In the genomic region with DNA sequence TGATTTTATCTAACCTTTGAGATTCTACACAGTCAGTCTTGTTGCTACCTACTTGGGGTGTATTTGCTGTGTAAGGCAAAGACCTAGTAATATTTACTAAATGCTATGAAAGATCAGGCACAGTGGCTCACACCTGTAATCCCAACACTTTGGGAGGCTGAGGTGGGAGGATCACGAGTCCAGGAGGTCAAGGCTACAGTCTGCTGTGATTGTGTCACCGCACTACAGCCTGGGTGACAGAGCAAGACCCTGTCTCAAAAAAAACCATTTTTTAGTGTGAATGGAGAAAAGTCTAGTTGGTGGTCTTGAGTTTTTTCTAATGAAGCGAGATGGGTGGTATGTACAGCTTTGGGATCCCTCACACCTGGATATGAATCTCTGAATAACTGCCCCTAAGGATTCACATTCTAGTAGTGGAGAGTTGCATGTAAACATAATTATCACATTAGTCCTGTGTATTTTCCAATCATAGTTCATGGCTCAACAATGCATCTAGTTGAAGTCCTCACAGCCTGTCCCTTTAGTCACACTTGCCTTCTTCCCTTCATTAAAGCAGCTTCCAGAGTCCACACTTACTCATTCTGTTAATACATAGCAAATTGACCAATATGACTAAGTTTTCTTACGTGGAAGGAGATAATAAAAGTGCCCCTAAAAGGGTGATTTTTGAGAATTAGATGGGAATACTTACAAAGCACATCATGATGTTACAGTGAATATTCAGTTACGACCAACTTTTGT, we compare ENCODE assay signal across 14 cellular contexts. TPM values are rescaled to one million over a fixed set of nuclear protein-coding genes. Genes with fewer than 3 reads are reported as not detected.
DNase-seq lines count a peak whose midpoint lies in the region; ATAC-seq, FAIRE-seq and TF ChIP-seq lines count a peak whose summit lies in the region.
"Had no signal": no experiment of that assay in that cellular context is flagged by ENCODE, and none has a peak within 500 bp of the region (broad histone marks: within the 10 kb centered on the region; RNA-seq: fewer than 3 reads in every experiment).

No MANE protein-coding gene starts in this region.

- peak overlapping the region; percentile 60; the same call in 1 of the 3 replicates for H3K27ac ChIP-seq in K562 (ENCODE audit: extremely low read depth, low read depth, low read length)
- peak overlapping the region; percentile 10 for H3K27ac ChIP-seq in smooth muscle cell (ENCODE audit: low read depth)
- H3K27ac ChIP-seq: gastroesophageal sphincter had no signal

- H3K79me2 ChIP-seq in K562 (ENCODE audit: control insufficient read depth, insufficient read depth, low read length): peaks cover 21% of the 10 kb centered on the region
- H3K79me2 ChIP-seq in smooth muscle cell (ENCODE audit: low read depth): peaks cover 27% of the 10 kb centered on the region

- TF ChIP-seq EP300 in K562 (IDR thresholded peaks at IDR 0.05; ENCODE audit: low read length): no peak

- H3K36me3 Mint-ChIP-seq in activated naive CD4-positive, alpha-beta T cell treated with anti-CD3 and anti-CD28 coated beads for 36 hours (ENCODE audit: low read depth): peaks cover 56% of the 10 kb centered on the region
- H3K36me3 Mint-ChIP-seq in activated naive CD4-positive, alpha-beta T cell treated with anti-CD3 and anti-CD28 coated beads, Interleukin-2, amount 10 ng/mL, durations not matched to agents 7 days and 5 days: peaks cover 59% of the 10 kb centered on the region
- H3K36me3 Mint-ChIP-seq in type B pancreatic cell: peaks cover 40% of the 10 kb centered on the region

- H3K27me3 ChIP-seq in K562 (ENCODE audit: control insufficient read depth in 2 of 2, insufficient read depth in 2 of 2, low read length in 2 of 2): no peaks in the 10 kb centered on the region
- H3K27me3 ChIP-seq in smooth muscle cell (ENCODE audit: low read depth): no peaks in the 10 kb centered on the region
- H3K27me3 ChIP-seq: gastroesophageal sphincter had no signal

- ATAC-seq in K562: peak; percentile 23
- ATAC-seq: gastroesophageal sphincter had no signal

- H3K4me3 Mint-ChIP-seq in activated naive CD4-positive, alpha-beta T cell treated with anti-CD3 and anti-CD28 coated beads for 36 hours: no peak overlapping the region
- no peak overlapping the region for H3K4me3 Mint-ChIP-seq in activated naive CD4-positive, alpha-beta T cell treated with anti-CD3 and anti-CD28 coated beads, Interleukin-2, amount 10 ng/mL, durations not matched to agents 7 days and 5 days
- H3K4me3 Mint-ChIP-seq in type B pancreatic cell: no peak overlapping the region

- TF ChIP-seq POLR2A in K562 (conservative IDR thresholded peaks at IDR 0.05): no peak; the same call in 1 of the 2 replicates

- H3F3A ChIP-seq in smooth muscle cell (ENCODE audit: low read depth): peaks cover 41% of the 10 kb centered on the region

- H3K4me3 ChIP-seq in K562 (no peak overlapping the region), smooth muscle cell (no peak overlapping the region)
- H3K4me3 ChIP-seq: gastroesophageal sphincter had no signal

- intact Hi-C loops in activated naive CD4-positive, alpha-beta T cell treated with anti-CD3 and anti-CD28 coated beads for 36 hours (cut with micrococcal nuclease): loop anchor here (1.0 kb wide), 1 partner anchor 189 kb away; no protein-coding TSS in a partner anchor
- intact Hi-C loops in K562 (cut with micrococcal nuclease): no loop called here

- H2AFZ ChIP-seq in K562 (ENCODE audit: low read depth, low read length) (no peak overlapping the region), smooth muscle cell (ENCODE audit: low read depth) (no peak overlapping the region)

- in situ Hi-C loops in K562 (cut with MboI): no loop called here

- BruUV-seq in K562 (replicated peaks; lab: Mats Ljungman, UMichigan): no TSS peak

- H3K4me1 ChIP-seq in K562 (replicated peaks in 1 of 2; ENCODE audit: control insufficient read depth in 2 of 2, insufficient read depth in 2 of 2, low read length in 2 of 2): peaks cover 0 to 7% of the 10 kb centered on the region in 2 experiments; a peak in 4 of 5 replicates
- H3K4me1 ChIP-seq in smooth muscle cell (ENCODE audit: low read depth): peaks cover 2% of the 10 kb centered on the region

- WGBS in K562 (ENCODE audit: insufficient coverage, low coverage, missing lambda C conversion rate): 73% methylated on average over 5 of the region's 5 CpGs
- WGBS in smooth muscle cell (ENCODE audit: low lambda C conversion rate): 92% methylated on average over 5 of the region's 5 CpGs

- H3K27me3 Mint-ChIP-seq in activated naive CD4-positive, alpha-beta T cell treated with anti-CD3 and anti-CD28 coated beads for 36 hours (ENCODE audit: low read depth): no peaks in the 10 kb centered on the region
- no peaks in the 10 kb centered on the region for H3K27me3 Mint-ChIP-seq in activated naive CD4-positive, alpha-beta T cell treated with anti-CD3 and anti-CD28 coated beads, Interleukin-2, amount 10 ng/mL, durations not matched to agents 7 days and 5 days
- no peaks in the 10 kb centered on the region for H3K27me3 Mint-ChIP-seq in type B pancreatic cell

- H3K9ac ChIP-seq in K562 (ENCODE audit: insufficient read depth in 1 of 2, low read depth in 2 of 2, low read length in 2 of 2): no peak overlapping the region
- no peak overlapping the region for H3K9ac ChIP-seq in smooth muscle cell (ENCODE audit: low read depth)

- peak overlapping the region; percentile 50 for H3K27ac Mint-ChIP-seq in activated naive CD4-positive, alpha-beta T cell treated with anti-CD3 and anti-CD28 coated beads for 36 hours
- H3K27ac Mint-ChIP-seq in activated naive CD4-positive, alpha-beta T cell treated with anti-CD3 and anti-CD28 coated beads, Interleukin-2, amount 10 ng/mL, durations not matched to agents 7 days and 5 days: no peak overlapping the region
- no peak overlapping the region for H3K27ac Mint-ChIP-seq in type B pancreatic cell

- no peak for DNase-seq in activated naive CD4-positive, alpha-beta T cell treated with anti-CD3 and anti-CD28 coated beads for 36 hours
- DNase-seq in activated naive CD4-positive, alpha-beta T cell treated with anti-CD3 and anti-CD28 coated beads, Interleukin-2, amount 10 ng/mL, durations not matched to agents 7 days and 5 days: no peak
- DNase-seq in NAMALWA (ENCODE audit: low spot score): peak; percentile 27
- DNase-seq in K562 (ENCODE audit: extremely low read depth in 1 of 4, low spot score in 3 of 4): no peak
- no peak for DNase-seq in smooth muscle cell (lab: John Stamatoyannopoulos, UW; ENCODE audit: unreplicated experiment)
- no peak for DNase-seq in amygdala (lab: John Stamatoyannopoulos, UW)
- no peak for DNase-seq in type B pancreatic cell (ENCODE audit: extremely low spot score, unreplicated experiment)
- DNase-seq in NCI-H526 (lab: John Stamatoyannopoulos, UW): no peak
- DNase-seq: activated CD4-positive, CD25-positive, alpha-beta regulatory T cell treated with anti-CD3 and anti-CD28 coated beads, Interleukin-2, amount 50 U/mL, for 72 hours; NCI-H1048; SHP77 treated with DMSO at 0.1 percent for 48 hours; stimulated activated CD4-positive, alpha-beta T cell treated with anti-CD3 and anti-CD28 coated beads, Interleukin-15, amount 100 ng/mL, for 24 hours had no signal

- no peak for FAIRE-seq in K562 (lab: Jason Lieb, UNC)
- FAIRE-seq: keratinocyte had no signal

- H4K20me1 ChIP-seq in K562 (replicated peaks; ENCODE audit: control insufficient read depth, insufficient read depth, low read length): peaks cover 11% of the 10 kb centered on the region; the same call in 1 of the 2 replicates
- H4K20me1 ChIP-seq in smooth muscle cell (ENCODE audit: low read depth): peaks cover 82% of the 10 kb centered on the region

- no peak overlapping the region for H3K4me2 ChIP-seq in K562 (ENCODE audit: insufficient read depth, low read length)
- H3K4me2 ChIP-seq in smooth muscle cell: no peak overlapping the region

- H3K9me3 Mint-ChIP-seq in activated naive CD4-positive, alpha-beta T cell treated with anti-CD3 and anti-CD28 coated beads for 36 hours: no peaks in the 10 kb centered on the region
- no peaks in the 10 kb centered on the region for H3K9me3 Mint-ChIP-seq in activated naive CD4-positive, alpha-beta T cell treated with anti-CD3 and anti-CD28 coated beads, Interleukin-2, amount 10 ng/mL, durations not matched to agents 7 days and 5 days
- no peaks in the 10 kb centered on the region for H3K9me3 Mint-ChIP-seq in type B pancreatic cell

- no peaks in the 10 kb centered on the region for H3K9me1 ChIP-seq in K562 (ENCODE audit: control insufficient read depth, insufficient read depth, low read length)

- POLR2A ChIA-PET in K562 (lab: Yijun Ruan, JAX): interaction anchor here (0.5 to 1.2 kb wide), 4 partner anchors 12 to 90 kb away, joined by 3 to 4 read pairs (median 3); a partner anchor contains a TSS

- H3K36me3 ChIP-seq in K562 (ENCODE audit: control insufficient read depth, insufficient read depth, low read length) (peaks cover 56% of the 10 kb centered on the region), smooth muscle cell (ENCODE audit: low read depth) (peaks cover 11% of the 10 kb centered on the region)

- H3K9me3 ChIP-seq in K562 (replicated peaks; ENCODE audit: control insufficient read depth, insufficient read depth, low read depth, low read length) (no peaks in the 10 kb centered on the region), smooth muscle cell (replicated peaks; ENCODE audit: low read depth) (no peaks in the 10 kb centered on the region)
- H3K9me3 ChIP-seq: gastroesophageal sphincter had no signal

- TF ChIP-seq RAD21 in K562 (CRISPR knock-in tag; conservative IDR thresholded peaks at IDR 0.05 in 1 of 2, IDR thresholded peaks at IDR 0.05 in 1 of 2): no peak

- TF ChIP-seq CTCF in K562 (IDR thresholded peaks at IDR 0.05 in 2 of 3, conservative IDR thresholded peaks at IDR 0.05 in 1 of 3; ENCODE audit: insufficient read depth in 2 of 3, low read depth in 1 of 3, low read length in 3 of 3) (no peak), smooth muscle cell (IDR thresholded peaks at IDR 0.05; ENCODE audit: borderline replicate concordance, insufficient read depth, poor library complexity, severe bottlenecking) (no peak), type B pancreatic cell (conservative IDR thresholded peaks at IDR 0.05) (no peak)

- CTCF ChIA-PET in activated naive CD4-positive, alpha-beta T cell treated with anti-CD3 and anti-CD28 coated beads for 36 hours (lab: Charles Lee): interaction anchor here (0.5 to 1.0 kb wide), 3 partner anchors 13 to 335 kb away, joined by 3 to 6 read pairs (median 4); no protein-coding TSS in a partner anchor
- CTCF ChIA-PET in activated naive CD4-positive, alpha-beta T cell treated with anti-CD3 and anti-CD28 coated beads, Interleukin-2, amount 10 ng/mL, durations not matched to agents 7 days and 5 days (lab: Charles Lee): no interaction called here
- CTCF ChIA-PET in K562 (lab: Yijun Ruan, JAX; ENCODE audit: low intra/inter-chr PET ratio): no interaction called here

- H3K4me1 Mint-ChIP-seq in activated naive CD4-positive, alpha-beta T cell treated with anti-CD3 and anti-CD28 coated beads for 36 hours (ENCODE audit: low read depth): peaks cover 58% of the 10 kb centered on the region
- peaks cover 45% of the 10 kb centered on the region for H3K4me1 Mint-ChIP-seq in activated naive CD4-positive, alpha-beta T cell treated with anti-CD3 and anti-CD28 coated beads, Interleukin-2, amount 10 ng/mL, durations not matched to agents 7 days and 5 days
- H3K4me1 Mint-ChIP-seq in type B pancreatic cell (ENCODE audit: unreplicated experiment): peaks cover 10% of the 10 kb centered on the region

RNA-seq across cellular contexts. Expression of a gene that starts 7.4 kb away (rescaled TPM):
- 1,000 to 10,000 TPM; 1,766 to 1,839 TPM for total RNA-seq in activated naive CD4-positive, alpha-beta T cell treated with anti-CD3 and anti-CD28 coated beads for 36 hours
- total RNA-seq in K562 (2011; cell fraction: chromatin; rRNA removed; ENCODE audit: low replicate concordance): 116 and 190 TPM in 2 replicates
- 265 and 279 TPM in 2 replicates for total RNA-seq in K562 (2011; cell fraction: nucleolus; rRNA removed)
- 405 and 605 TPM in 2 replicates for total RNA-seq in K562 (2011; cell fraction: nucleoplasm; rRNA removed)
- total RNA-seq in K562 (2014; rRNA removed) (622 and 852 TPM in 2 replicates), K562 (2014; rRNA removed; fragmentation: Illumina TruSeq; extraction: Trizol) (2,222 and 2,441 TPM in 2 replicates), K562 (2015; rRNA removed; fragmentation: Illumina TruSeq; extraction: Trizol) (2,046 and 2,206 TPM in 2 replicates), K562 (2021) (934 and 1,064 TPM in 2 replicates), smooth muscle cell (1,167 and 1,191 TPM in 2 replicates), type B pancreatic cell (ENCODE audit: low replicate concordance) (949 and 1,036 TPM in 2 replicates)
- polyA plus RNA-seq in K562 (2011; rRNA removed) (1,361 and 1,676 TPM in 2 replicates), K562 (2014; fragmentation: Illumina TruSeq; extraction: Trizol) (1,618 and 2,053 TPM in 2 replicates), K562 (2014; fragmentation: Nextera tagmentation; extraction: Ambion mirVana) (1,000 to 10,000 TPM; 3,327 to 4,203 TPM), K562 (2014; rRNA removed) (1,075 and 1,122 TPM in 2 replicates), smooth muscle cell (361 and 374 TPM in 2 replicates)
- 259 and 574 TPM in 2 replicates for polyA plus RNA-seq in K562 (2011; cell fraction: cytosol; rRNA removed)
- polyA plus RNA-seq in K562 (2011; cell fraction: nucleus; rRNA removed): 235 and 462 TPM in 2 replicates
- 1,432 and 2,024 TPM in 2 replicates for polyA plus RNA-seq in K562 (2012)
- polyA minus RNA-seq in K562 (2011; rRNA and poly(A)+ RNA removed): 292 and 325 TPM in 2 replicates
- polyA minus RNA-seq in K562 (2011; cell fraction: cytosol; rRNA and poly(A)+ RNA removed): 160 and 201 TPM in 2 replicates
- polyA minus RNA-seq in K562 (2011; cell fraction: nucleus; rRNA and poly(A)+ RNA removed): 137 and 395 TPM in 2 replicates

RNA-seq across cellular contexts. Expression of a gene that starts 11.8 kb away (rescaled TPM):
- total RNA-seq in activated naive CD4-positive, alpha-beta T cell treated with anti-CD3 and anti-CD28 coated beads for 36 hours: 1 to 10 TPM; 1.5 to 1.6 TPM
- 1.3 and 1.5 TPM in 2 replicates for total RNA-seq in K562 (2011; cell fraction: chromatin; rRNA removed; ENCODE audit: low replicate concordance)
- total RNA-seq in K562 (2011; cell fraction: nucleolus; rRNA removed): 0.67 and 1.3 TPM in 2 replicates
- total RNA-seq in K562 (2011; cell fraction: nucleoplasm; rRNA removed): 0.76 and 1.1 TPM in 2 replicates
- total RNA-seq in K562 (2014; rRNA removed) (2.1 and 2.4 TPM in 2 replicates), K562 (2014; rRNA removed; fragmentation: Illumina TruSeq; extraction: Trizol) (0.98 and 1.6 TPM in 2 replicates), K562 (2015; rRNA removed; fragmentation: Illumina TruSeq; extraction: Trizol) (0.80 and 0.87 TPM in 2 replicates), K562 (2021) (1.5 and 1.6 TPM in 2 replicates), smooth muscle cell (1.9 and 2.9 TPM in 2 replicates), type B pancreatic cell (ENCODE audit: low replicate concordance) (15.9 and 19.0 TPM in 2 replicates)
- polyA plus RNA-seq in K562 (2011; rRNA removed) (1.7 and 1.9 TPM in 2 replicates), K562 (2014; fragmentation: Illumina TruSeq; extraction: Trizol) (1.9 and 2.2 TPM in 2 replicates), K562 (2014; fragmentation: Nextera tagmentation; extraction: Ambion mirVana) (under 1 TPM in 1 of 2 experiments, not detected in 1; 0.11 TPM), K562 (2014; rRNA removed) (1.2 and 1.3 TPM in 2 replicates), smooth muscle cell (0.30 TPM in 1 of 2 replicates, not detected in the other)
- 1.1 and 3.8 TPM in 2 replicates for polyA plus RNA-seq in K562 (2011; cell fraction: cytosol; rRNA removed)
- polyA plus RNA-seq in K562 (2011; cell fraction: nucleus; rRNA removed): 1.5 and 1.8 TPM in 2 replicates
- polyA plus RNA-seq in K562 (2012): 0.66 and 0.82 TPM in 2 replicates
- 1.5 and 5.9 TPM in 2 replicates for polyA minus RNA-seq in K562 (2011; rRNA and poly(A)+ RNA removed)
- 1.3 and 1.5 TPM in 2 replicates for polyA minus RNA-seq in K562 (2011; cell fraction: cytosol; rRNA and poly(A)+ RNA removed)
- polyA minus RNA-seq in K562 (2011; cell fraction: nucleus; rRNA and poly(A)+ RNA removed): 0.89 and 1.2 TPM in 2 replicates
